In the genomic region with DNA sequence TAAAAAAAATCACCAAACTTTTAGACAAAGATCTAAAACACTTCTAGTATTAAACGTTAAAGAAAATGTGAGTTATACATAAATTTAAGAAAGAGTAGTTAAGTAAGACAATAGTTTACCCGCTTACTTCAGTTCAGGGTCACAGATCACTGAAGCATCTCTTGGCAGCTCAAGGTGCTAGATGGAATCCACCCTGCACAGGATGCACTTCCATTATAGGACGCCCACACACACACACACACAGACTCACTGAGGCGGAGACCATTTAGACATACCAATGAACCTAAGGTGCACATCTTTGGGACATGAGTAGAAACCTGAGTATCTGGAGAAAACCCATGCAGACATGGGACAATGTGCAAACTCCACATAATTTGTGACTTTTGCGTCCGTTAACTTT, we compare ENCODE assay signal across 21 cellular contexts.
DNase-seq lines count a peak whose midpoint lies in the region; ATAC-seq and TF ChIP-seq lines count a peak whose summit lies in the region.
"Had no signal": no experiment of that assay in that cellular context is flagged by ENCODE, and none has a peak within 500 bp of the region (broad histone marks: within the 10 kb centered on the region; RNA-seq: fewer than 3 reads in every experiment).

No MANE protein-coding gene starts in this region.

- TF ChIP-seq CTCF in heart right ventricle (IDR thresholded peaks at IDR 0.05) (no peak), MM.1S (IDR thresholded peaks at IDR 0.05; ENCODE audit: low read length) (no peak)

- H3K9me3 ChIP-seq in heart right ventricle: peaks cover 0 to 6% (median 0%) of the 10 kb centered on the region in 11 donors
- H3K9me3 ChIP-seq in MM.1S (replicated peaks; ENCODE audit: insufficient read depth, low read length): no peaks in the 10 kb centered on the region
- H3K9me3 ChIP-seq: BLaER1, Caco-2, Peyer's patch had no signal

- no peaks in the 10 kb centered on the region for H3F3A ChIP-seq in MM.1S (ENCODE audit: insufficient read depth, low read length)

- H4K20me1 ChIP-seq in MM.1S (ENCODE audit: insufficient read depth, low read length): no peaks in the 10 kb centered on the region
- H4K20me1 ChIP-seq: BLaER1 had no signal

- 91 to 92% methylated on average over 6 of the region's 6 CpGs for WGBS in heart right ventricle, 2 donors

- H3K4me3 ChIP-seq in heart right ventricle: no peak overlapping the region
- H3K4me3 ChIP-seq in MM.1S (ENCODE audit: low read length): no peak overlapping the region
- H3K4me3 ChIP-seq: BLaER1, Peyer's patch had no signal

- H3K27ac ChIP-seq in heart right ventricle (no peak overlapping the region), MM.1S (ENCODE audit: low read length) (no peak overlapping the region)
- H3K27ac ChIP-seq: BLaER1, KMS-11, Peyer's patch had no signal

- no peaks in the 10 kb centered on the region for H3K4me1 ChIP-seq in heart right ventricle
- H3K4me1 ChIP-seq in MM.1S (ENCODE audit: low read length): no peaks in the 10 kb centered on the region
- H3K4me1 ChIP-seq: BLaER1, Caco-2, Peyer's patch had no signal

- no peaks in the 10 kb centered on the region for H3K9me2 ChIP-seq in MM.1S (replicated peaks; ENCODE audit: insufficient read depth, low read length)

- ATAC-seq in GM19351 (IDR thresholded peaks at IDR 0.05; ENCODE audit: unreplicated experiment): peak; percentile 79
- ATAC-seq in HG03432 (IDR thresholded peaks at IDR 0.05; ENCODE audit: unreplicated experiment): peak; percentile 75
- no peak for ATAC-seq in heart right ventricle
- ATAC-seq in HG03280 (IDR thresholded peaks at IDR 0.05; ENCODE audit: unreplicated experiment): no peak
- ATAC-seq: HCT116, SK-N-SH treated with all-trans-retinoic acid at 6 μM for 48 hours had no signal

- intact Hi-C loops in heart right ventricle (cut with DNase I): no loop called here

- H3K36me3 ChIP-seq in heart right ventricle: no peaks in the 10 kb centered on the region
- H3K36me3 ChIP-seq in MM.1S (replicated peaks; ENCODE audit: insufficient read depth, low read length): no peaks in the 10 kb centered on the region
- H3K36me3 ChIP-seq: BLaER1, Peyer's patch had no signal

- H3K27me3 ChIP-seq in heart right ventricle (no peaks in the 10 kb centered on the region), MM.1S (replicated peaks; ENCODE audit: insufficient read depth, low read length) (no peaks in the 10 kb centered on the region)
- H3K27me3 ChIP-seq: BLaER1, Peyer's patch had no signal

- DNase-seq in kidney glomerular epithelial cell (lab: John Stamatoyannopoulos, UW) (peak; percentile 36), T-helper 2 cell (no peak), heart right ventricle (no peak), MM.1S (no peak)
- DNase-seq: ACHN; Caco-2; NCI-H1105; NCI-H146; NCI-H2029; NCI-H226; NCI-H510A treated with DMSO at 0.1 percent for 48 hours; NCI-H774; NK-92 treated with Interleukin-12 subunit alpha and Interleukin-12 subunit beta, amount 100 ng/mL, for 24 hours; Peyer's patch had no signal

- no peaks in the 10 kb centered on the region for H3K79me2 ChIP-seq in MM.1S (ENCODE audit: low read length)

- H3K9ac ChIP-seq in MM.1S (ENCODE audit: low read length): no peak overlapping the region
- H3K9ac ChIP-seq: BLaER1, KMS-11 had no signal

- H2AFZ ChIP-seq in MM.1S (ENCODE audit: low read length): no peak overlapping the region

- H3K4me2 ChIP-seq in MM.1S (ENCODE audit: low read depth, low read length): no peak overlapping the region
- H3K4me2 ChIP-seq: BLaER1, KMS-11 had no signal

Comparison
In these comparisons a context has a peak if more than half of its experiments do, and no peak if none do; other contexts are left out.
1. ATAC-seq: peak in GM19351 (single experiment) and HG03432 (single experiment); none in heart right ventricle (0 of 8) and HG03280 (single experiment).